11 cellular contexts compared by ENCODE assay signal in genomic region chr9:70415041-70415440, GRCh38. TPM values are rescaled to one million over a fixed set of nuclear protein-coding genes. Genes with fewer than 3 reads are reported as not detected.
DNase-seq lines count a peak whose midpoint lies in the region; ATAC-seq and TF ChIP-seq lines count a peak whose summit lies in the region.
"Had no signal": no experiment of that assay in that cellular context is flagged by ENCODE, and none has a peak within 500 bp of the region (broad histone marks: within the 10 kb centered on the region; RNA-seq: fewer than 3 reads in every experiment).

No MANE protein-coding gene starts in this region.

- no peak for TF ChIP-seq CTCF in Peyer's patch (IDR thresholded peaks at IDR 0.05)
- TF ChIP-seq CTCF in epithelial cell of esophagus (IDR thresholded peaks at IDR 0.05; ENCODE audit: insufficient read depth, low read depth, low read length, missing control alignments): no peak

- H3K9me3 ChIP-seq in BLaER1 (no peaks in the 10 kb centered on the region), Peyer's patch (no peaks in the 10 kb centered on the region)

- H3K9ac ChIP-seq in BLaER1: no peak overlapping the region

- no peak for TF ChIP-seq POLR2A in Peyer's patch (IDR thresholded peaks at IDR 0.05)

- H3K4me3 ChIP-seq in BLaER1 (peak overlapping the region; percentile 96; the same call in 1 of the 2 replicates), Peyer's patch (peak overlapping the region in 2 of 4 donors; percentile 70 to 96), epithelial cell of esophagus (ENCODE audit: low read length) (peak overlapping the region; percentile 97)

- H3K36me3 ChIP-seq in BLaER1 (no peaks in the 10 kb centered on the region), Peyer's patch (no peaks in the 10 kb centered on the region)

- no peak for ATAC-seq in GM21529 (IDR thresholded peaks at IDR 0.05; ENCODE audit: unreplicated experiment)

- DNase-seq in Peyer's patch: no peak
- DNase-seq in epithelial cell of esophagus (ENCODE audit: low read depth): no peak
- DNase-seq in pons (ENCODE audit: low spot score): peak; percentile 43
- DNase-seq in iPS-NIHi7 (ENCODE audit: extremely low spot score): no peak
- DNase-seq in NK-92 treated with Interleukin-12 subunit alpha and Interleukin-12 subunit beta, amount 100 ng/mL, for 24 hours (lab: John Stamatoyannopoulos, UW): no peak
- no peak for DNase-seq in dedifferentiated amniotic fluid mesenchymal stem cell (ENCODE audit: extremely low spot score)
- DNase-seq: effector CD8-positive, alpha-beta T cell; NCI-H1436 treated with DMSO at 0.1 percent for 48 hours; T1000 had no signal

- no peaks in the 10 kb centered on the region for H3K27me3 ChIP-seq in BLaER1
- H3K27me3 ChIP-seq in Peyer's patch: no peaks in the 10 kb centered on the region

- H4K20me1 ChIP-seq in BLaER1: peaks cover 22% of the 10 kb centered on the region

- H3K27ac ChIP-seq in BLaER1 (no peak overlapping the region), Peyer's patch (peak overlapping the region; percentile 99 to 100 (median 100))

- H3K4me2 ChIP-seq in BLaER1: peak overlapping the region; percentile 97

- peaks cover 43% of the 10 kb centered on the region for H3K4me1 ChIP-seq in BLaER1
- H3K4me1 ChIP-seq in Peyer's patch: peaks cover 0 to 18% (median 5%) of the 10 kb centered on the region in 4 donors

RNA-seq across cellular contexts. Expression of gene KLF9, which starts 0.6 kb away (rescaled TPM):
- 100 to 1,000 TPM in 1 of 4 donors, 10 to 100 TPM in 3; 40.6 to 124 (median 55.4) TPM for total RNA-seq in Peyer's patch
